Comparison of ENCODE assay signal across 15 cellular contexts in genomic region chrX:49272426-49272825, GRCh38. TPM values are rescaled to one million over a fixed set of nuclear protein-coding genes. Genes with fewer than 3 reads are reported as not detected.
A peak's percentile ranks its signal among the peaks of the same experiment; 100 is the strongest.
DNase-seq lines count a peak whose midpoint lies in the region; ATAC-seq, FAIRE-seq and TF ChIP-seq lines count a peak whose summit lies in the region.
"Had no signal": no experiment of that assay in that cellular context is flagged by ENCODE, and none has a peak within 500 bp of the region (broad histone marks: within the 10 kb centered on the region; RNA-seq: fewer than 3 reads in every experiment).

No MANE protein-coding gene starts in this region.

- H3K9me2 ChIP-seq in SK-N-SH (no peaks in the 10 kb centered on the region), Loucy (replicated peaks; ENCODE audit: low read depth, low read length) (no peaks in the 10 kb centered on the region)

- no peak for ATAC-seq in SK-N-SH treated with all-trans-retinoic acid at 6 μM for 48 hours

- H3F3A ChIP-seq in SK-N-SH (replicated peaks; ENCODE audit: insufficient read depth) (no peaks in the 10 kb centered on the region), Loucy (ENCODE audit: low read depth) (no peaks in the 10 kb centered on the region), neural progenitor cell (ENCODE audit: low read depth) (peaks cover 7% of the 10 kb centered on the region)

- H3K27ac ChIP-seq in SK-N-SH (ENCODE audit: low read depth in 2 of 2, low read length in 1 of 2) (no peak overlapping the region), astrocyte (ENCODE audit: low read depth, low read length) (no peak overlapping the region), neural progenitor cell (no peak overlapping the region)
- H3K27ac ChIP-seq: 22Rv1, RWPE1 had no signal

- no peak for TF ChIP-seq EP300 in SK-N-SH (IDR thresholded peaks at IDR 0.05; ENCODE audit: borderline replicate concordance in 1 of 2, low read depth in 1 of 2, low read length in 1 of 2)

- no peak overlapping the region for H3K4me3 Mint-ChIP-seq in astrocyte (ENCODE audit: unreplicated experiment)
- H3K4me3 Mint-ChIP-seq in neural progenitor cell = no peak overlapping the region

- H3K9ac ChIP-seq in SK-N-SH (no peak overlapping the region), Loucy (ENCODE audit: low read depth, low read length, poor library complexity, severe bottlenecking) (peak overlapping the region; percentile 33), astrocyte (ENCODE audit: low read length) (no peak overlapping the region), neural progenitor cell (no peak overlapping the region)

- H3K27me3 Mint-ChIP-seq in astrocyte (ENCODE audit: low read depth, unreplicated experiment) (no peaks in the 10 kb centered on the region), neural progenitor cell (ENCODE audit: insufficient read depth, low read depth) (peaks cover 9% of the 10 kb centered on the region)

- no peak for TF ChIP-seq RAD21 in SK-N-SH (IDR thresholded peaks at IDR 0.05; ENCODE audit: low read length)

- 0 out of 2 replicates have a peak overlapping the region, but pooled peaks have one; percentile 11 for H3K4me2 ChIP-seq in SK-N-SH
- peak overlapping the region; percentile 83 for H3K4me2 ChIP-seq in Loucy (ENCODE audit: low read depth, low read length, poor library complexity, severe bottlenecking)
- H3K4me2 ChIP-seq in astrocyte (ENCODE audit: low read length) = peak overlapping the region; percentile 77
- peak overlapping the region; percentile 76 for H3K4me2 ChIP-seq in neural progenitor cell

- TF ChIP-seq CTCF in SK-N-SH (IDR thresholded peaks at IDR 0.05) = no peak
- no peak for TF ChIP-seq CTCF in Loucy (conservative IDR thresholded peaks at IDR 0.05; ENCODE audit: low read length)
- no peak for TF ChIP-seq CTCF in astrocyte (IDR thresholded peaks at IDR 0.05; ENCODE audit: insufficient read depth, low read depth, low read length)
- TF ChIP-seq CTCF in neural progenitor cell (IDR thresholded peaks at IDR 0.05) = no peak

- DNase-seq in SK-N-SH = no peak
- DNase-seq in astrocyte (ENCODE audit: low read depth) = no peak
- no peak for DNase-seq in neural progenitor cell (ENCODE audit: low spot score)
- DNase-seq in NOMO-1 treated with DMSO at 0.1 percent for 48 hours (lab: John Stamatoyannopoulos, UW; ENCODE audit: unreplicated experiment) = no peak
- no peak for DNase-seq in SW 1271 (lab: John Stamatoyannopoulos, UW)
- DNase-seq in NCI-H1694 treated with DMSO at 0.1 percent for 48 hours (lab: John Stamatoyannopoulos, UW) = no peak
- DNase-seq: hippocampal formation, IMR-90, NCI-H526 treated with DMSO at 0.1 percent for 48 hours, trophoblast cell had no signal

- H3K36me3 ChIP-seq in SK-N-SH (replicated peaks in 1 of 2; ENCODE audit: control insufficient read depth in 1 of 2, insufficient read depth in 2 of 2, low read length in 1 of 2) (no peaks in the 10 kb centered on the region), Loucy (ENCODE audit: insufficient read depth, low read length) (no peaks in the 10 kb centered on the region), astrocyte (ENCODE audit: insufficient read depth, low read length) (no peaks in the 10 kb centered on the region), neural progenitor cell (no peaks in the 10 kb centered on the region)

- H3K4me3 ChIP-seq in SK-N-SH (ENCODE audit: low read depth in 2 of 2, low read length in 1 of 2) (no peak overlapping the region), Loucy (ENCODE audit: low read length, poor library complexity, severe bottlenecking) (peak overlapping the region; percentile 86), astrocyte (ENCODE audit: insufficient read depth, low read depth, low read length) (no peak overlapping the region), neural progenitor cell (no peak overlapping the region)

- CTCF ChIA-PET in SK-N-SH (lab: Yijun Ruan, JAX) = no interaction called here

- no peak overlapping the region for H2AFZ ChIP-seq in SK-N-SH (ENCODE audit: low read depth)
- no peak overlapping the region for H2AFZ ChIP-seq in Loucy (ENCODE audit: low read length)
- no peak overlapping the region for H2AFZ ChIP-seq in astrocyte (ENCODE audit: low read depth, low read length)
- no peak overlapping the region for H2AFZ ChIP-seq in neural progenitor cell (replicated peaks)

- 44% methylated on average over 6 of the region's 6 CpGs for WGBS in SK-N-SH (ENCODE audit: low lambda C conversion rate)

- no peak overlapping the region for H3K27ac Mint-ChIP-seq in astrocyte (ENCODE audit: unreplicated experiment)
- H3K27ac Mint-ChIP-seq in neural progenitor cell = no peak overlapping the region

- H3K79me2 ChIP-seq in SK-N-SH (ENCODE audit: insufficient read depth) (peaks cover 24% of the 10 kb centered on the region; the same call in 1 of the 2 replicates), Loucy (ENCODE audit: insufficient read depth, low read length) (peaks cover 19% of the 10 kb centered on the region; the same call in 1 of the 2 replicates), astrocyte (ENCODE audit: insufficient read depth, low read length) (peaks cover 29% of the 10 kb centered on the region), neural progenitor cell (ENCODE audit: low read depth) (peaks cover 50% of the 10 kb centered on the region)

- H3K9me3 ChIP-seq in SK-N-SH (no peaks in the 10 kb centered on the region), Loucy (ENCODE audit: insufficient read depth, low read depth, low read length) (no peaks in the 10 kb centered on the region), astrocyte (ENCODE audit: insufficient read depth, low read depth, low read length) (no peaks in the 10 kb centered on the region), neural progenitor cell (ENCODE audit: low read depth) (no peaks in the 10 kb centered on the region)

- H4K20me1 ChIP-seq in SK-N-SH (ENCODE audit: insufficient read depth) (peaks cover 15% of the 10 kb centered on the region; the same call in 1 of the 2 replicates), Loucy (ENCODE audit: insufficient read depth, low read length, poor library complexity, severe bottlenecking) (peaks cover 8% of the 10 kb centered on the region), astrocyte (ENCODE audit: insufficient read depth, low read length) (peaks cover 37% of the 10 kb centered on the region), neural progenitor cell (ENCODE audit: low read depth) (peaks cover 35% of the 10 kb centered on the region)

- H3K4me1 Mint-ChIP-seq in astrocyte (ENCODE audit: low read depth, unreplicated experiment) (peaks cover 11% of the 10 kb centered on the region), neural progenitor cell (peaks cover 17% of the 10 kb centered on the region)

- H3K36me3 Mint-ChIP-seq in astrocyte (ENCODE audit: low read depth, unreplicated experiment) = no peaks in the 10 kb centered on the region
- peaks cover 4% of the 10 kb centered on the region for H3K36me3 Mint-ChIP-seq in neural progenitor cell

- no peak for FAIRE-seq in astrocyte (lab: Jason Lieb, UNC)

- POLR2A ChIA-PET in SK-N-SH (lab: Yijun Ruan, JAX) = interaction anchor here (0.6 to 0.7 kb wide), 2 partner anchors 8 to 644 kb away, joined by 3 read pairs; partner anchors contain the start of gene FOXP3

- H3K27me3 ChIP-seq in SK-N-SH (ENCODE audit: insufficient read depth) (peaks cover 4% of the 10 kb centered on the region; the same call in 1 of the 2 replicates), Loucy (ENCODE audit: insufficient read depth, low read length, poor library complexity, severe bottlenecking) (no peaks in the 10 kb centered on the region), astrocyte (ENCODE audit: insufficient read depth, low read length) (no peaks in the 10 kb centered on the region), neural progenitor cell (no peaks in the 10 kb centered on the region)

- H3K9me3 Mint-ChIP-seq in astrocyte (ENCODE audit: unreplicated experiment) (no peaks in the 10 kb centered on the region), neural progenitor cell (peaks cover 4% of the 10 kb centered on the region)

- H3K4me1 ChIP-seq in SK-N-SH (ENCODE audit: control insufficient read depth in 1 of 2, insufficient read depth in 2 of 2, low read depth in 1 of 2, low read length in 1 of 2) (peaks cover 0 to 23% of the 10 kb centered on the region in 2 experiments; a peak in 1 of 4 replicates), Loucy (ENCODE audit: insufficient read depth, low read length, poor library complexity, severe bottlenecking) (peaks cover 28% of the 10 kb centered on the region), astrocyte (ENCODE audit: insufficient read depth, low read length) (peaks cover 16% of the 10 kb centered on the region), neural progenitor cell (peaks cover 7% of the 10 kb centered on the region)

TF ChIP-seq in SK-N-SH, 30 proteins besides CTCF, POLR2A, EP300 and RAD21 (continues in another document):
- TF ChIP-seq NFIC (IDR thresholded peaks at IDR 0.05; ENCODE audit: borderline replicate concordance) (no peak), RFX5 (IDR thresholded peaks at IDR 0.05; ENCODE audit: low read length) (no peak)

RNA-seq across cellular contexts. Expression of gene PPP1R3F, which starts 2.8 kb away (rescaled TPM):
- 4.2 and 6.2 TPM in 2 replicates for polyA plus RNA-seq in SK-N-SH (2012; rRNA removed)
- 3.2 and 3.9 TPM in 2 replicates for polyA plus RNA-seq in SK-N-SH (2012; cell fraction: cytosol; rRNA removed)
- 9.2 and 17.1 TPM in 2 replicates for polyA plus RNA-seq in SK-N-SH (2012; cell fraction: nucleus; rRNA removed)
- total RNA-seq in astrocyte (5.6 and 6.6 TPM in 2 replicates), neural progenitor cell (ENCODE audit: low replicate concordance) (5.6 and 21.2 TPM in 2 replicates)

RNA-seq across cellular contexts. Expression of gene FOXP3, which starts 7.9 kb away (rescaled TPM):
- 0.12 TPM in 1 of 2 replicates, not detected in the other for polyA plus RNA-seq in SK-N-SH (2012; rRNA removed)
- polyA plus RNA-seq in SK-N-SH (2012; cell fraction: cytosol; rRNA removed) = 0.04 TPM in 2 replicates
- 0.06 and 0.08 TPM in 2 replicates for polyA plus RNA-seq in SK-N-SH (2012; cell fraction: nucleus; rRNA removed)
- total RNA-seq in astrocyte (0.09 and 0.12 TPM in 2 replicates), neural progenitor cell (ENCODE audit: low replicate concordance) (0.19 TPM in 1 of 2 replicates, not detected in the other)
- total RNA-seq: IMR-90 had no signal

RNA-seq across cellular contexts. Expression of gene GAGE10, which starts 31.0 kb away (rescaled TPM):
- polyA plus RNA-seq in SK-N-SH (2012; rRNA removed) = not detected in 2 replicates
- polyA plus RNA-seq in SK-N-SH (2012; cell fraction: cytosol; rRNA removed) = not detected in 2 replicates
- polyA plus RNA-seq in SK-N-SH (2012; cell fraction: nucleus; rRNA removed) = not detected in 2 replicates
- total RNA-seq in astrocyte (not detected in 2 replicates), neural progenitor cell (ENCODE audit: low replicate concordance) (not detected in 2 replicates)
- total RNA-seq: IMR-90, liver had no signal
- polyA plus RNA-seq: IMR-90, liver had no signal

RNA-seq across cellular contexts. Expression of gene CCDC22, which starts 37.2 kb away (rescaled TPM):
- polyA plus RNA-seq in SK-N-SH (2012; rRNA removed) = 7.5 TPM in 2 replicates
- 2.7 and 4.4 TPM in 2 replicates for polyA plus RNA-seq in SK-N-SH (2012; cell fraction: cytosol; rRNA removed)
- 14.3 and 18.5 TPM in 2 replicates for polyA plus RNA-seq in SK-N-SH (2012; cell fraction: nucleus; rRNA removed)
- total RNA-seq in astrocyte = 11.7 and 12.3 TPM in 2 replicates
- 10.3 and 20.3 TPM in 2 replicates for total RNA-seq in neural progenitor cell (ENCODE audit: low replicate concordance)

RNA-seq across cellular contexts. Expression of gene CACNA1F, which starts 39.3 kb away (rescaled TPM):
- polyA plus RNA-seq in SK-N-SH (2012; rRNA removed) = not detected in 2 replicates
- polyA plus RNA-seq in SK-N-SH (2012; cell fraction: cytosol; rRNA removed) = not detected in 2 replicates
- polyA plus RNA-seq in SK-N-SH (2012; cell fraction: nucleus; rRNA removed) = not detected in 2 replicates
- total RNA-seq in astrocyte (not detected in 2 replicates), neural progenitor cell (ENCODE audit: low replicate concordance) (1.1 and 4.9 TPM in 2 replicates)
- total RNA-seq: IMR-90, liver had no signal
- polyA plus RNA-seq: IMR-90 had no signal

Comparison
In these comparisons a context has a peak if more than half of its experiments do, and no peak if none do; other contexts are left out.
1. H3K4me2 ChIP-seq: peak in every context shown above with its lines; median percentile 83 in Loucy; 77 in astrocyte; 76 in neural progenitor cell; 11 in SK-N-SH.